In genomic region chr20:16124911-16125776, GRCh38 we compare ENCODE assay signal across 1 cellular context.
TF ChIP-seq lines count a peak whose summit lies in the region.

No MANE protein-coding gene starts in this region.

TF ChIP-seq in HepG2, 621 proteins besides CTCF, POLR2A, EP300 and RAD21 (continued from another document and continues in another):
- TF ChIP-seq, protein P1, sequence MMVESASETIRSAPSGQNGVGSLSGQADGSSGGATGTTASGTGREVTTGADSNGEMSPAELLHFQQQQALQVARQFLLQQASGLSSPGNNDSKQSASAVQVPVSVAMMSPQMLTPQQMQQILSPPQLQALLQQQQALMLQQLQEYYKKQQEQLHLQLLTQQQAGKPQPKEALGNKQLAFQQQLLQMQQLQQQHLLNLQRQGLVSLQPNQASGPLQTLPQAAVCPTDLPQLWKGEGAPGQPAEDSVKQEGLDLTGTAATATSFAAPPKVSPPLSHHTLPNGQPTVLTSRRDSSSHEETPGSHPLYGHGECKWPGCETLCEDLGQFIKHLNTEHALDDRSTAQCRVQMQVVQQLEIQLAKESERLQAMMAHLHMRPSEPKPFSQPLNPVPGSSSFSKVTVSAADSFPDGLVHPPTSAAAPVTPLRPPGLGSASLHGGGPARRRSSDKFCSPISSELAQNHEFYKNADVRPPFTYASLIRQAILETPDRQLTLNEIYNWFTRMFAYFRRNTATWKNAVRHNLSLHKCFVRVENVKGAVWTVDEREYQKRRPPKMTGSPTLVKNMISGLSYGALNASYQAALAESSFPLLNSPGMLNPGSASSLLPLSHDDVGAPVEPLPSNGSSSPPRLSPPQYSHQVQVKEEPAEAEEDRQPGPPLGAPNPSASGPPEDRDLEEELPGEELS (CRISPR knock-in tag; IDR thresholded peaks at IDR 0.05): peak; percentile 76
- TF ChIP-seq TOE1 (CRISPR knock-in tag; IDR thresholded peaks at IDR 0.05) (no peak), ZSCAN25 (CRISPR knock-in tag; IDR thresholded peaks at IDR 0.05) (no peak), ZNF687 (CRISPR knock-in tag; IDR thresholded peaks at IDR 0.05) (no peak; the same call in 1 of the 2 replicates), GPN1 (CRISPR knock-in tag; IDR thresholded peaks at IDR 0.05; ENCODE audit: borderline replicate concordance) (no peak), ZNF367 (CRISPR knock-in tag; IDR thresholded peaks at IDR 0.05; ENCODE audit: borderline replicate concordance) (no peak), ZNF3 (CRISPR knock-in tag; IDR thresholded peaks at IDR 0.05) (no peak), POGZ (CRISPR knock-in tag; IDR thresholded peaks at IDR 0.05) (peak; percentile 71; the same call in 1 of the 2 replicates), KLF16 (CRISPR knock-in tag; IDR thresholded peaks at IDR 0.05) (no peak), FOXK2 (IDR thresholded peaks at IDR 0.05) (no peak), ZNF275 (CRISPR knock-in tag; IDR thresholded peaks at IDR 0.05; ENCODE audit: borderline replicate concordance) (no peak), AHR (CRISPR knock-in tag; IDR thresholded peaks at IDR 0.05) (no peak), CREM (IDR thresholded peaks at IDR 0.05) (peak; percentile 56), CREM (CRISPR knock-in tag; IDR thresholded peaks at IDR 0.05) (no peak), MBD4 (IDR thresholded peaks at IDR 0.05; ENCODE audit: borderline replicate concordance, low read length) (no peak), MZF1 (CRISPR knock-in tag; IDR thresholded peaks at IDR 0.05; ENCODE audit: borderline replicate concordance) (no peak), FIP1L1 (IDR thresholded peaks at IDR 0.05; ENCODE audit: borderline replicate concordance, insufficient read depth, low read depth, low read length) (no peak), TBX3 (IDR thresholded peaks at IDR 0.05; ENCODE audit: borderline replicate concordance) (no peak), RCOR2 (CRISPR knock-in tag; IDR thresholded peaks at IDR 0.05) (peak; percentile 41; the same call in 1 of the 2 replicates), THAP11 (CRISPR knock-in tag; IDR thresholded peaks at IDR 0.05) (no peak), NONO (IDR thresholded peaks at IDR 0.05) (no peak), NONO (CRISPR knock-in tag; conservative IDR thresholded peaks at IDR 0.05) (no peak), ELF4 (CRISPR knock-in tag; IDR thresholded peaks at IDR 0.05; ENCODE audit: borderline replicate concordance) (no peak), NFYB (CRISPR knock-in tag; IDR thresholded peaks at IDR 0.05) (no peak), IKZF4 (CRISPR knock-in tag; IDR thresholded peaks at IDR 0.05; ENCODE audit: borderline replicate concordance, low read depth, not compliant biosample characterization) (no peak), ZNF543 (CRISPR knock-in tag; IDR thresholded peaks at IDR 0.05) (no peak), PCBP1 (IDR thresholded peaks at IDR 0.05; ENCODE audit: borderline replicate concordance, low read depth, low read length) (no peak), ARID2 (CRISPR knock-in tag; IDR thresholded peaks at IDR 0.05; ENCODE audit: borderline replicate concordance) (no peak), PAX8 (CRISPR knock-in tag; IDR thresholded peaks at IDR 0.05; ENCODE audit: borderline replicate concordance) (no peak), IRF2 (CRISPR knock-in tag; IDR thresholded peaks at IDR 0.05) (peak; percentile 63; the same call in 1 of the 2 replicates), ZBTB49 (CRISPR knock-in tag; IDR thresholded peaks at IDR 0.05; ENCODE audit: borderline replicate concordance) (no peak), ZNF724P (CRISPR knock-in tag; IDR thresholded peaks at IDR 0.05; ENCODE audit: borderline replicate concordance) (no peak), SOX13 (IDR thresholded peaks at IDR 0.05) (peak; percentile 37), SOX13 (CRISPR knock-in tag; conservative IDR thresholded peaks at IDR 0.05 in 1 of 2, IDR thresholded peaks at IDR 0.05 in 1 of 2) (peak in 1 of 2 experiments; percentile 78; a peak in 2 of 4 replicates), HOXA9 (CRISPR knock-in tag; IDR thresholded peaks at IDR 0.05; ENCODE audit: borderline replicate concordance) (no peak), GATAD2A (CRISPR knock-in tag; IDR thresholded peaks at IDR 0.05) (peak; percentile 69; the same call in 1 of the 2 replicates)
- TF ChIP-seq, protein P2, sequence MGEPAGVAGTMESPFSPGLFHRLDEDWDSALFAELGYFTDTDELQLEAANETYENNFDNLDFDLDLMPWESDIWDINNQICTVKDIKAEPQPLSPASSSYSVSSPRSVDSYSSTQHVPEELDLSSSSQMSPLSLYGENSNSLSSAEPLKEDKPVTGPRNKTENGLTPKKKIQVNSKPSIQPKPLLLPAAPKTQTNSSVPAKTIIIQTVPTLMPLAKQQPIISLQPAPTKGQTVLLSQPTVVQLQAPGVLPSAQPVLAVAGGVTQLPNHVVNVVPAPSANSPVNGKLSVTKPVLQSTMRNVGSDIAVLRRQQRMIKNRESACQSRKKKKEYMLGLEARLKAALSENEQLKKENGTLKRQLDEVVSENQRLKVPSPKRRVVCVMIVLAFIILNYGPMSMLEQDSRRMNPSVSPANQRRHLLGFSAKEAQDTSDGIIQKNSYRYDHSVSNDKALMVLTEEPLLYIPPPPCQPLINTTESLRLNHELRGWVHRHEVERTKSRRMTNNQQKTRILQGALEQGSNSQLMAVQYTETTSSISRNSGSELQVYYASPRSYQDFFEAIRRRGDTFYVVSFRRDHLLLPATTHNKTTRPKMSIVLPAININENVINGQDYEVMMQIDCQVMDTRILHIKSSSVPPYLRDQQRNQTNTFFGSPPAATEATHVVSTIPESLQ (CRISPR knock-in tag; conservative IDR thresholded peaks at IDR 0.05): no peak
- TF ChIP-seq, protein P3, sequence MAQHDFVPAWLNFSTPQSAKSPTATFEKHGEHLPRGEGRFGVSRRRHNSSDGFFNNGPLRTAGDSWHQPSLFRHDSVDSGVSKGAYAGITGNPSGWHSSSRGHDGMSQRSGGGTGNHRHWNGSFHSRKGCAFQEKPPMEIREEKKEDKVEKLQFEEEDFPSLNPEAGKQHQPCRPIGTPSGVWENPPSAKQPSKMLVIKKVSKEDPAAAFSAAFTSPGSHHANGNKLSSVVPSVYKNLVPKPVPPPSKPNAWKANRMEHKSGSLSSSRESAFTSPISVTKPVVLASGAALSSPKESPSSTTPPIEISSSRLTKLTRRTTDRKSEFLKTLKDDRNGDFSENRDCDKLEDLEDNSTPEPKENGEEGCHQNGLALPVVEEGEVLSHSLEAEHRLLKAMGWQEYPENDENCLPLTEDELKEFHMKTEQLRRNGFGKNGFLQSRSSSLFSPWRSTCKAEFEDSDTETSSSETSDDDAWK (CRISPR knock-in tag; IDR thresholded peaks at IDR 0.05): no peak
- TF ChIP-seq, protein P4, sequence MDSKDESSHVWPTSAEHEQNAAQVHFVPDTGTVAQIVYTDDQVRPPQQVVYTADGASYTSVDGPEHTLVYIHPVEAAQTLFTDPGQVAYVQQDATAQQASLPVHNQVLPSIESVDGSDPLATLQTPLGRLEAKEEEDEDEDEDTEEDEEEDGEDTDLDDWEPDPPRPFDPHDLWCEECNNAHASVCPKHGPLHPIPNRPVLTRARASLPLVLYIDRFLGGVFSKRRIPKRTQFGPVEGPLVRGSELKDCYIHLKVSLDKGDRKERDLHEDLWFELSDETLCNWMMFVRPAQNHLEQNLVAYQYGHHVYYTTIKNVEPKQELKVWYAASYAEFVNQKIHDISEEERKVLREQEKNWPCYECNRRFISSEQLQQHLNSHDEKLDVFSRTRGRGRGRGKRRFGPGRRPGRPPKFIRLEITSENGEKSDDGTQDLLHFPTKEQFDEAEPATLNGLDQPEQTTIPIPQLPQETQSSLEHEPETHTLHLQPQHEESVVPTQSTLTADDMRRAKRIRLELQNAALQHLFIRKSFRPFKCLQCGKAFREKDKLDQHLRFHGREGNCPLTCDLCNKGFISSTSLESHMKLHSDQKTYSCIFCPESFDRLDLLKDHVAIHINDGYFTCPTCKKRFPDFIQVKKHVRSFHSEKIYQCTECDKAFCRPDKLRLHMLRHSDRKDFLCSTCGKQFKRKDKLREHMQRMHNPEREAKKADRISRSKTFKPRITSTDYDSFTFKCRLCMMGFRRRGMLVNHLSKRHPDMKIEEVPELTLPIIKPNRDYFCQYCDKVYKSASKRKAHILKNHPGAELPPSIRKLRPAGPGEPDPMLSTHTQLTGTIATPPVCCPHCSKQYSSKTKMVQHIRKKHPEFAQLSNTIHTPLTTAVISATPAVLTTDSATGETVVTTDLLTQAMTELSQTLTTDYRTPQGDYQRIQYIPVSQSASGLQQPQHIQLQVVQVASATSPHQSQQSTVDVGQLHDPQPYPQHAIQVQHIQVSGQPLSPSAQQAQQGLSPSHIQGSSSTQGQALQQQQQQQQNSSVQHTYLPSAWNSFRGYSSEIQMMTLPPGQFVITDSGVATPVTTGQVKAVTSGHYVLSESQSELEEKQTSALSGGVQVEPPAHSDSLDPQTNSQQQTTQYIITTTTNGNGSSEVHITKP (CRISPR knock-in tag; IDR thresholded peaks at IDR 0.05; ENCODE audit: low read depth): no peak
- TF ChIP-seq, protein P5, sequence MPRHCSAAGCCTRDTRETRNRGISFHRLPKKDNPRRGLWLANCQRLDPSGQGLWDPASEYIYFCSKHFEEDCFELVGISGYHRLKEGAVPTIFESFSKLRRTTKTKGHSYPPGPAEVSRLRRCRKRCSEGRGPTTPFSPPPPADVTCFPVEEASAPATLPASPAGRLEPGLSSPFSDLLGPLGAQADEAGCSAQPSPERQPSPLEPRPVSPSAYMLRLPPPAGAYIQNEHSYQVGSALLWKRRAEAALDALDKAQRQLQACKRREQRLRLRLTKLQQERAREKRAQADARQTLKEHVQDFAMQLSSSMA (CRISPR knock-in tag; IDR thresholded peaks at IDR 0.05): no peak
- TF ChIP-seq, protein P6, sequence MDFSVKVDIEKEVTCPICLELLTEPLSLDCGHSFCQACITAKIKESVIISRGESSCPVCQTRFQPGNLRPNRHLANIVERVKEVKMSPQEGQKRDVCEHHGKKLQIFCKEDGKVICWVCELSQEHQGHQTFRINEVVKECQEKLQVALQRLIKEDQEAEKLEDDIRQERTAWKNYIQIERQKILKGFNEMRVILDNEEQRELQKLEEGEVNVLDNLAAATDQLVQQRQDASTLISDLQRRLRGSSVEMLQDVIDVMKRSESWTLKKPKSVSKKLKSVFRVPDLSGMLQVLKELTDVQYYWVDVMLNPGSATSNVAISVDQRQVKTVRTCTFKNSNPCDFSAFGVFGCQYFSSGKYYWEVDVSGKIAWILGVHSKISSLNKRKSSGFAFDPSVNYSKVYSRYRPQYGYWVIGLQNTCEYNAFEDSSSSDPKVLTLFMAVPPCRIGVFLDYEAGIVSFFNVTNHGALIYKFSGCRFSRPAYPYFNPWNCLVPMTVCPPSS (IDR thresholded peaks at IDR 0.05): no peak
- TF ChIP-seq, protein P7, sequence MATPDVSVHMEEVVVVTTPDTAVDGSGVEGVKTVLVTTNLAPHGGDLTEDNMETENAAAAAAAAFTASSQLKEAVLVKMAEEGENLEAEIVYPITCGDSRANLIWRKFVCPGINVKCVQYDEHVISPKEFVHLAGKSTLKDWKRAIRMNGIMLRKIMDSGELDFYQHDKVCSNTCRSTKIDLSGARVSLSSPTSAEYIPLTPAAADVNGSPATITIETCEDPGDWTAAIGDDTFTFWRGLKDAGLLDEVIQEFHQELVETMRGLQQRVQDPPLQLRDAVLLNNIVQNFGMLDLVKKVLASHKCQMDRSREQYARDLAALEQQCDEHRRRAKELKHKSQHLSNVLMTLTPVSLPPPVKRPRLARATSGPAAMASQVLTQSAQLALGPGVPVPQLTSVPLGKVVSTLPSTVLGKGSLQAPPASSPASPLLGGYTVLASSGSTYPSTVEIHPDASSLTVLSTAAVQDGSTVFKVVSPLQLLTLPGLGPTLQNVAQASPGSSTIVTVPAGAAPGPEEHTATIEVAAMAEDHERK (CRISPR knock-in tag; IDR thresholded peaks at IDR 0.05; ENCODE audit: low read depth): no peak
